Comparison of ENCODE assay signal across 11 cellular contexts in the genomic region with DNA sequence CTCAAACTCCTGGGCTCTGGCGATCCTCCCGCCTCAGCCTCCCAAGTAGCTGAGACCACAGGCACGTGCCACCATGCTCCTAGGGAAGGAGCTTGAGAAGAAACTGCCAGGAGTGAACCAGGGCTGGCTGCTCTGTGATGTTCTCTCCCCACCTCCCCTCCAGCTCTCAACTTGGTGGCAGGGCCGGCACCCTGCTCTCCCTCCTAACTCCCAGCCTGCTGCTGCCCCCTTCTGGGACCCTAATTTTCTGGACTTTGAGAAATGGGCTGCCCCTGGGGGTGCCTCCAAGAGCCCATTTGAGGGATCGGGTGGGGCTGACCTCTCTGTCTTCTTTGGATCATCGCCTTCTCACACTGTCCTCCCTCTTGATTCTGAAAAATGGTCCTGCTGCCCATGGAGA. TPM values are rescaled to one million over a fixed set of nuclear protein-coding genes. Genes with fewer than 3 reads are reported as not detected.
DNase-seq lines count a peak whose midpoint lies in the region; ATAC-seq and TF ChIP-seq lines count a peak whose summit lies in the region.
"Had no signal": no experiment of that assay in that cellular context is flagged by ENCODE, and none has a peak within 500 bp of the region (broad histone marks: within the 10 kb centered on the region; RNA-seq: fewer than 3 reads in every experiment).

No MANE protein-coding gene starts in this region.

- no peaks in the 10 kb centered on the region for H3K27me3 ChIP-seq in SK-N-SH (ENCODE audit: insufficient read depth)

- TF ChIP-seq CTCF in SK-N-SH (IDR thresholded peaks at IDR 0.05): peak; percentile 27
- TF ChIP-seq CTCF in fibroblast of mammary gland (conservative IDR thresholded peaks at IDR 0.05; ENCODE audit: control insufficient read depth, insufficient read depth, low read depth, low read length): peak; percentile 7
- no peak for TF ChIP-seq CTCF in mesothelial cell of epicardium (IDR thresholded peaks at IDR 0.05; ENCODE audit: unreplicated experiment)

- TF ChIP-seq EP300 in SK-N-SH (IDR thresholded peaks at IDR 0.05; ENCODE audit: borderline replicate concordance in 1 of 2, low read depth in 1 of 2, low read length in 1 of 2): no peak

- no peak overlapping the region for H3K4me2 ChIP-seq in SK-N-SH

- no peak overlapping the region for H3K9ac ChIP-seq in SK-N-SH

- no peak for ATAC-seq in SK-N-SH treated with all-trans-retinoic acid at 6 μM for 48 hours
- ATAC-seq in HG03469 (IDR thresholded peaks at IDR 0.05; ENCODE audit: unreplicated experiment): no peak

- no peaks in the 10 kb centered on the region for H3K27me3 Mint-ChIP-seq in mesothelial cell of epicardium (ENCODE audit: low read depth)

- H3K36me3 ChIP-seq in SK-N-SH (replicated peaks in 1 of 2; ENCODE audit: control insufficient read depth in 1 of 2, insufficient read depth in 2 of 2, low read length in 1 of 2): peaks cover 16 to 39% of the 10 kb centered on the region in 2 experiments

- DNase-seq in SK-N-SH (peak; percentile 58), fibroblast of mammary gland (ENCODE audit: low read depth) (no peak), mesothelial cell of epicardium (ENCODE audit: low spot score in 2 of 2, unreplicated experiment in 2 of 2) (no peak)
- peak; percentile 16 for DNase-seq in activated CD4-positive, alpha-beta T cell treated with anti-CD3 and anti-CD28 coated beads, Interleukin-2, amount 50 U/mL, for 1 hour
- peak; percentile 26 to 28 for DNase-seq in stimulated activated CD8-positive, alpha-beta memory T cell treated with anti-CD3 and anti-CD28 coated beads, Interleukin-7, amount 100 ng/mL, for 4 hours (ENCODE audit: low read depth in 2 of 2)
- DNase-seq in central memory CD4-positive, alpha-beta T cell: no peak

- H4K20me1 ChIP-seq in SK-N-SH (ENCODE audit: insufficient read depth): peaks cover 81% of the 10 kb centered on the region

- peak overlapping the region in 1 of 2 experiments; percentile 5; a peak in 1 of 4 replicates for H3K27ac ChIP-seq in SK-N-SH (ENCODE audit: low read depth in 2 of 2, low read length in 1 of 2)
- H3K27ac ChIP-seq: C4-2B had no signal

- peaks cover 23% of the 10 kb centered on the region for H3K4me1 Mint-ChIP-seq in mesothelial cell of epicardium

- no peak overlapping the region for H2AFZ ChIP-seq in SK-N-SH (ENCODE audit: low read depth)

- H3K79me2 ChIP-seq in SK-N-SH (ENCODE audit: insufficient read depth): peaks cover 69% of the 10 kb centered on the region

- no peak overlapping the region for H3K27ac Mint-ChIP-seq in mesothelial cell of epicardium

- peak; percentile 62 for TF ChIP-seq RAD21 in SK-N-SH (IDR thresholded peaks at IDR 0.05; ENCODE audit: low read length)

- H3K9me3 ChIP-seq in SK-N-SH: no peaks in the 10 kb centered on the region

- no peaks in the 10 kb centered on the region for H3K9me2 ChIP-seq in SK-N-SH

- H3K36me3 Mint-ChIP-seq in mesothelial cell of epicardium: peaks cover 8% of the 10 kb centered on the region

- 83% methylated on average over 6 of the region's 6 CpGs for WGBS in SK-N-SH (ENCODE audit: low lambda C conversion rate)

- H3K4me3 Mint-ChIP-seq in mesothelial cell of epicardium: no peak overlapping the region
- H3K4me3 Mint-ChIP-seq: T-helper 1 cell treated with Interleukin-12 subunit alpha and Interleukin-12 subunit beta and Interleukin-4 antibody, amounts not matched to agents 30 μg/mL and 1 μg/mL, for 36 hours had no signal

- H3K9me3 Mint-ChIP-seq in mesothelial cell of epicardium: no peaks in the 10 kb centered on the region
- H3K9me3 Mint-ChIP-seq: T-helper 1 cell treated with Interleukin-12 subunit alpha and Interleukin-12 subunit beta and Interleukin-4 antibody, amounts not matched to agents 30 μg/mL and 1 μg/mL, for 36 hours had no signal

- H3K4me3 ChIP-seq in SK-N-SH (ENCODE audit: low read depth in 2 of 2, low read length in 1 of 2) (no peak overlapping the region), fibroblast of mammary gland (ENCODE audit: control insufficient read depth, low read depth, low read length) (no peak overlapping the region)
- H3K4me3 ChIP-seq: lung had no signal

- CTCF ChIA-PET in SK-N-SH (lab: Yijun Ruan, JAX): interaction anchor here (0.6 to 26.0 kb wide), 23 partner anchors 11 to 441 kb away, joined by 3 to 683 read pairs (median 3); partner anchors contain the start of genes KAT2A and STAT3

- H3F3A ChIP-seq in SK-N-SH (replicated peaks; ENCODE audit: insufficient read depth): peaks cover 60% of the 10 kb centered on the region

- H3K4me1 ChIP-seq in SK-N-SH (ENCODE audit: control insufficient read depth in 1 of 2, insufficient read depth in 2 of 2, low read depth in 1 of 2, low read length in 1 of 2): peaks cover 10 to 14% of the 10 kb centered on the region in 2 experiments; a peak in 3 of 4 replicates

- POLR2A ChIA-PET in SK-N-SH (lab: Yijun Ruan, JAX): no interaction called here

TF ChIP-seq in SK-N-SH, 30 proteins besides CTCF, POLR2A, EP300 and RAD21:
- TF ChIP-seq FOSL2 (IDR thresholded peaks at IDR 0.05; ENCODE audit: borderline replicate concordance, low read depth) (no peak), SMC3 (IDR thresholded peaks at IDR 0.05; ENCODE audit: low read depth, low read length) (peak; percentile 24; the same call in 1 of the 2 replicates)

TF ChIP-seq in SK-N-SH treated with all-trans-retinoic acid at 6 μM for 48 hours, 23 proteins besides CTCF, POLR2A, EP300 and RAD21:
- TF ChIP-seq ZFP3 (CRISPR knock-in tag; IDR thresholded peaks at IDR 0.05) (no peak), ZNF70 (CRISPR knock-in tag; IDR thresholded peaks at IDR 0.05) (no peak), RARB (CRISPR knock-in tag; IDR thresholded peaks at IDR 0.05) (no peak), PATZ1 (CRISPR knock-in tag; IDR thresholded peaks at IDR 0.05; ENCODE audit: borderline replicate concordance) (no peak), ZC3H10 (CRISPR knock-in tag; IDR thresholded peaks at IDR 0.05) (no peak), ARNTL (CRISPR knock-in tag; IDR thresholded peaks at IDR 0.05; ENCODE audit: borderline replicate concordance, low read depth) (no peak), ISL1 (CRISPR knock-in tag; IDR thresholded peaks at IDR 0.05) (no peak), GLIS3 (CRISPR knock-in tag; IDR thresholded peaks at IDR 0.05) (no peak), ZNF8 (CRISPR knock-in tag; IDR thresholded peaks at IDR 0.05) (no peak), ZFP30 (CRISPR knock-in tag; IDR thresholded peaks at IDR 0.05) (no peak), ESRRG (CRISPR knock-in tag; IDR thresholded peaks at IDR 0.05) (no peak)

RNA-seq across cellular contexts. Expression of gene STAT3, which starts 14.9 kb away (rescaled TPM):
- polyA plus RNA-seq in SK-N-SH (2012; rRNA removed): 35.7 and 38.7 TPM in 2 replicates
- polyA plus RNA-seq in SK-N-SH (2012; cell fraction: cytosol; rRNA removed): 25.5 and 29.1 TPM in 2 replicates
- 90.7 and 99.3 TPM in 2 replicates for polyA plus RNA-seq in SK-N-SH (2012; cell fraction: nucleus; rRNA removed)
- total RNA-seq in mesothelial cell of epicardium: 118 to 129 TPM (median 119 TPM) in 3 replicates

RNA-seq across cellular contexts. Expression of gene CAVIN1, which starts 19.9 kb away (rescaled TPM):
- polyA plus RNA-seq in SK-N-SH (2012; rRNA removed): 264 and 290 TPM in 2 replicates
- 172 and 212 TPM in 2 replicates for polyA plus RNA-seq in SK-N-SH (2012; cell fraction: cytosol; rRNA removed)
- 169 and 174 TPM in 2 replicates for polyA plus RNA-seq in SK-N-SH (2012; cell fraction: nucleus; rRNA removed)
- total RNA-seq in mesothelial cell of epicardium: 53.3 to 54.3 TPM (median 53.9 TPM) in 3 replicates

RNA-seq across cellular contexts. Expression of gene ATP6V0A1, which starts 55.5 kb away (rescaled TPM):
- 31.7 and 37.1 TPM in 2 replicates for polyA plus RNA-seq in SK-N-SH (2012; rRNA removed)
- polyA plus RNA-seq in SK-N-SH (2012; cell fraction: cytosol; rRNA removed): 19.4 and 24.0 TPM in 2 replicates
- 161 and 199 TPM in 2 replicates for polyA plus RNA-seq in SK-N-SH (2012; cell fraction: nucleus; rRNA removed)
- 60.4 to 65.6 TPM (median 65.6 TPM) in 3 replicates for total RNA-seq in mesothelial cell of epicardium

Comparison
In these comparisons a context has a peak if more than half of its experiments do, and no peak if none do; other contexts are left out.
1. DNase-seq: peak in SK-N-SH (single experiment), activated CD4-positive, alpha-beta T cell treated with anti-CD3 and anti-CD28 coated beads, Interleukin-2, amount 50 U/mL, for 1 hour (single experiment) and stimulated activated CD8-positive, alpha-beta memory T cell treated with anti-CD3 and anti-CD28 coated beads, Interleukin-7, amount 100 ng/mL, for 4 hours (2 of 2); none in fibroblast of mammary gland (single experiment), central memory CD4-positive, alpha-beta T cell (single experiment) and mesothelial cell of epicardium (0 of 2).